Comparison of ENCODE assay signal across 8 cellular contexts in the genomic region with DNA sequence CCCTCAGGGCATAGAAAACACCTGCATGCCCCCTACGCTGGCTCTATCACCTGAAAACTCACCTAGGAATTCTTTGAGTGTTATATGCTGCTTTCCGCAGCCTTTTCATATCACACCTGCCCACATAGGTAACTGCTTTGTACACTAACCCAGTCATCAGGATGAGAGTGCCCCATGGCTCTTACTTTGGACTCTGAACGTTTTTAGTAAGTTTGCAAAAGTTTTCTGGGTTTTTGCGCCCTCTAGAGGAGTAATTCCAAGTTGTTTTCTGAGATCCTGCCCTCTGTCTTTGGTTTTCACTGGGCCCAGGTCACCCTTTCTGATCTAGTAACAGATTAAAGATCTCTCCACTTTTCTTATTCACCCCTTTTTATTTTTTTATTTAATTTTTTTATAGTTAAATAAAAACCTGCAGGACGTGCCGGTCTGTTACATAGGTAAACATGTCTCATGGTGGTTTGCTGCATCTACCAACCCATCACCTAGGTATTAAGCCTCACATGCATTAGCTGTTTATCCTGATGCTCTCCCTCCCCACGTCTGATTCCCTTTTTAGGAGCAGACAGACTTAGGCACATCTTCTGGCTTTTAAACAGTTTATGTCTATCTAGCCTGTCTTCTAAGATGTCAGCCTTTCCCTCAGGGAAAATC.
DNase-seq lines count a peak whose midpoint lies in the region; ATAC-seq and TF ChIP-seq lines count a peak whose summit lies in the region.

No MANE protein-coding gene starts in this region.

- H3K79me2 ChIP-seq in PC-9 (ENCODE audit: low read depth) (no peaks in the 10 kb centered on the region), fibroblast of lung (ENCODE audit: control insufficient read depth, insufficient read depth, low read length) (no peaks in the 10 kb centered on the region)

- no peaks in the 10 kb centered on the region for H3K4me1 ChIP-seq in PC-9 (replicated peaks; ENCODE audit: insufficient read depth)
- no peaks in the 10 kb centered on the region for H3K4me1 ChIP-seq in fibroblast of lung (ENCODE audit: control insufficient read depth, extremely low read depth, insufficient read depth, low read length)

- DNase-seq in Ammon's horn (ENCODE audit: low spot score) (peak; percentile 43), PC-9 (peak in 1 of 2 experiments; percentile 4), fibroblast of lung (ENCODE audit: low read depth in 2 of 2) (peak; percentile 6 to 19), renal cortical epithelial cell (ENCODE audit: low read depth) (peak; percentile 45), NCI-H2107 treated with DMSO at 0.1 percent for 48 hours (lab: John Stamatoyannopoulos, UW; ENCODE audit: unreplicated experiment) (no peak)

- H3K4me2 ChIP-seq in PC-9, result no peak overlapping the region
- H3K4me2 ChIP-seq in fibroblast of lung (ENCODE audit: extremely low read depth, insufficient read depth, low read length), result no peak overlapping the region

- H4K20me1 ChIP-seq in PC-9 (ENCODE audit: insufficient read depth) (no peaks in the 10 kb centered on the region), fibroblast of lung (ENCODE audit: control insufficient read depth, extremely low read depth, insufficient read depth, low read length) (no peaks in the 10 kb centered on the region)

- no peak overlapping the region for H2AFZ ChIP-seq in PC-9
- no peak overlapping the region for H2AFZ ChIP-seq in fibroblast of lung (ENCODE audit: low read length)

- peak; percentile 75 for ATAC-seq in HG03342 (IDR thresholded peaks at IDR 0.05; ENCODE audit: unreplicated experiment)
- ATAC-seq in activated CD4-positive, CD25-positive, alpha-beta regulatory T cell treated with anti-CD3 and anti-CD28 coated beads, Interleukin-2, amount 50 U/mL, for 24 hours, result no peak

- intact Hi-C loops in PC-9 (cut with micrococcal nuclease; ENCODE audit: unreplicated experiment), result loop anchor here (5.0 kb wide), 2 partner anchors 971 to 1031 kb away; no protein-coding TSS in a partner anchor

- CTCF ChIA-PET in PC-9 (lab: Charles Lee), result no interaction called here

- BruUV-seq in PC-9 (replicated peaks; lab: Mats Ljungman, UMichigan), result no TSS peak

- H3K9me3 ChIP-seq in PC-9 (ENCODE audit: insufficient read depth, low read depth) (no peaks in the 10 kb centered on the region), fibroblast of lung (ENCODE audit: control insufficient read depth, insufficient read depth, low read depth, low read length) (no peaks in the 10 kb centered on the region)

- POLR2A ChIA-PET in PC-9 (lab: Charles Lee; ENCODE audit: unreplicated experiment), result no interaction called here

- H3K9ac ChIP-seq in fibroblast of lung (ENCODE audit: insufficient read depth, low read length), result no peak overlapping the region

- peak; percentile 59 for TF ChIP-seq CTCF in GM12874 (IDR thresholded peaks at IDR 0.05; ENCODE audit: insufficient read depth, low read depth, low read length)
- TF ChIP-seq CTCF in PC-9 (conservative IDR thresholded peaks at IDR 0.05), result peak; percentile 74
- peak; percentile 21 to 58 for TF ChIP-seq CTCF in fibroblast of lung (conservative IDR thresholded peaks at IDR 0.05 in 1 of 2, IDR thresholded peaks at IDR 0.05 in 1 of 2; ENCODE audit: low read depth in 1 of 2, low read length in 2 of 2)

- no peak overlapping the region for H3K27ac ChIP-seq in PC-9
- no peak overlapping the region for H3K27ac ChIP-seq in fibroblast of lung (ENCODE audit: insufficient read depth, low read length)

- H3K27me3 ChIP-seq in PC-9 (ENCODE audit: insufficient read depth, low read depth), result no peaks in the 10 kb centered on the region
- no peaks in the 10 kb centered on the region for H3K27me3 ChIP-seq in fibroblast of lung (ENCODE audit: control insufficient read depth, insufficient read depth, low read length)

- H3K9me2 ChIP-seq in PC-9 (ENCODE audit: insufficient read depth), result no peaks in the 10 kb centered on the region

- H3K4me3 ChIP-seq in PC-9 (no peak overlapping the region), fibroblast of lung (replicated peaks in 1 of 4; ENCODE audit: control extremely low read depth in 1 of 4, insufficient read depth in 1 of 4, low read depth in 3 of 4, low read length in 4 of 4) (no peak overlapping the region)

- H3K36me3 ChIP-seq in PC-9 (ENCODE audit: low read depth), result no peaks in the 10 kb centered on the region
- no peaks in the 10 kb centered on the region for H3K36me3 ChIP-seq in fibroblast of lung (ENCODE audit: control insufficient read depth, insufficient read depth, low read length)

- no peaks in the 10 kb centered on the region for H3F3A ChIP-seq in PC-9 (ENCODE audit: insufficient read depth, low read depth)
